ENCODE assay signal across 8 cellular contexts in genomic region chr1:68049941-68050878, GRCh38.
A peak's percentile ranks its signal among the peaks of the same experiment; 100 is the strongest.
DNase-seq lines count a peak whose midpoint lies in the region; ATAC-seq and TF ChIP-seq lines count a peak whose summit lies in the region.

Gene DIRAS3 (minus strand): TSS chr1:68050627. CDS start chr1:68047297, 3,330 bp downstream.

- peaks cover 16% of the 10 kb centered on the region for H3K27me3 ChIP-seq in RWPE2 (ENCODE audit: insufficient read depth, poor library complexity, severe bottlenecking)

- no peak for TF ChIP-seq CTCF in AG10803 (conservative IDR thresholded peaks at IDR 0.05; ENCODE audit: low read length)
- no peak for TF ChIP-seq CTCF in RWPE2 (IDR thresholded peaks at IDR 0.05; ENCODE audit: poor library complexity, severe bottlenecking)
- no peak for TF ChIP-seq CTCF in fibroblast of pulmonary artery (IDR thresholded peaks at IDR 0.05; ENCODE audit: low read length, missing control alignments)

- H3K4me1 ChIP-seq in RWPE2 (ENCODE audit: insufficient read depth, poor library complexity, severe bottlenecking): no peaks in the 10 kb centered on the region

- DNase-seq in AG10803 (ENCODE audit: low read depth): peak; percentile 46
- DNase-seq in RWPE2 (ENCODE audit: low spot score): no peak
- DNase-seq in fibroblast of pulmonary artery (ENCODE audit: low read depth): peak; percentile 53
- DNase-seq in non-pigmented ciliary epithelial cell (ENCODE audit: low read depth): peak; percentile 18
- DNase-seq in HPDE6-E6E7 (ENCODE audit: extremely low spot score): no peak
- DNase-seq in NCI-H2227 treated with DMSO at 0.1 percent for 48 hours (lab: John Stamatoyannopoulos, UW): no peak

- ATAC-seq in RWPE2 (ENCODE audit: low read depth) (peak; percentile 43), GM21423 (IDR thresholded peaks at IDR 0.05; ENCODE audit: unreplicated experiment) (no peak), HG02885 (IDR thresholded peaks at IDR 0.05; ENCODE audit: poor library complexity, unreplicated experiment) (no peak)

- H3K36me3 ChIP-seq in RWPE2 (ENCODE audit: low read depth): no peaks in the 10 kb centered on the region

- H3K9me3 ChIP-seq in RWPE2 (ENCODE audit: severe bottlenecking): no peaks in the 10 kb centered on the region

- no peak within 1 kb of the TSS for H3K27ac ChIP-seq in RWPE2 (ENCODE audit: poor library complexity, severe bottlenecking)

- H3K4me3 ChIP-seq in AG10803 (ENCODE audit: low read length) (peak within 1 kb of the TSS; percentile 67), RWPE2 (ENCODE audit: severe bottlenecking) (peak within 1 kb of the TSS; percentile 25), fibroblast of pulmonary artery (replicated peaks; ENCODE audit: low read depth, low read length) (peak within 1 kb of the TSS; percentile 62)

Comparison
In these comparisons a context has a peak if more than half of its experiments do, and no peak if none do; other contexts are left out.
1. DNase-seq: peak in AG10803 (single experiment), fibroblast of pulmonary artery (single experiment) and non-pigmented ciliary epithelial cell (single experiment); none in RWPE2 (single experiment), HPDE6-E6E7 (single experiment) and NCI-H2227 treated with DMSO at 0.1 percent for 48 hours (single experiment).
2. Peak in every context shown above with its lines, with median percentiles within 50 percentile points of each other: H3K4me3 ChIP-seq.